8 cellular contexts compared by ENCODE assay signal in genomic region chr3:39000008-39000450, GRCh38. TPM values are rescaled to one million over a fixed set of nuclear protein-coding genes. Genes with fewer than 3 reads are reported as not detected.
DNase-seq lines count a peak whose midpoint lies in the region; ATAC-seq and TF ChIP-seq lines count a peak whose summit lies in the region.

No MANE protein-coding gene starts in this region.

- no peak overlapping the region for H3K27ac ChIP-seq in heart right ventricle

- 20 to 30% methylated on average over 1 of the region's 1 CpG for WGBS in heart right ventricle, 2 donors

- intact Hi-C loops in heart right ventricle (cut with DNase I) (no loop called here), left ventricle myocardium superior (cut with micrococcal nuclease) (no loop called here)

- no peaks in the 10 kb centered on the region for H3K27me3 ChIP-seq in heart right ventricle

- no peak for DNase-seq in heart right ventricle
- DNase-seq in left ventricle myocardium superior: no peak
- peak; percentile 1 for DNase-seq in NCI-H1694 (lab: John Stamatoyannopoulos, UW)
- peak; percentile 89 for DNase-seq in SW480 (ENCODE audit: low spot score)
- DNase-seq in fibroblast of villous mesenchyme (ENCODE audit: low read depth): peak; percentile 77
- DNase-seq in renal cortical epithelial cell (ENCODE audit: low read depth): peak; percentile 78
- no peak for DNase-seq in NCI-H187 treated with DMSO at 0.1 percent for 48 hours (lab: John Stamatoyannopoulos, UW)

- H3K4me1 ChIP-seq in heart right ventricle: no peaks in the 10 kb centered on the region

- no peaks in the 10 kb centered on the region for H3K9me3 ChIP-seq in heart right ventricle

- H3K36me3 ChIP-seq in heart right ventricle: no peaks in the 10 kb centered on the region

- peak; percentile 36 to 86 (median 68) for TF ChIP-seq CTCF in heart right ventricle (IDR thresholded peaks at IDR 0.05)
- peak; percentile 90 for TF ChIP-seq CTCF in fibroblast of villous mesenchyme (IDR thresholded peaks at IDR 0.05; ENCODE audit: insufficient read depth, low read depth, low read length)

- H3K4me3 ChIP-seq in heart right ventricle: no peak overlapping the region
- H3K4me3 ChIP-seq in fibroblast of villous mesenchyme (ENCODE audit: low read depth, low read length): no peak overlapping the region

- ATAC-seq in heart right ventricle (peak in 3 of 8 donors; percentile 39 to 55 (median 42)), left ventricle myocardium superior (no peak), HG02610 (IDR thresholded peaks at IDR 0.05; ENCODE audit: unreplicated experiment) (peak; percentile 54)

RNA-seq across cellular contexts. Expression of gene SCN11A, which starts 51.7 kb away (rescaled TPM):
- total RNA-seq in heart right ventricle: under 1 TPM in 8 of 10 donors, not detected in 2; 0.04 to 0.12 (median 0.07) TPM
- polyA plus RNA-seq in heart right ventricle: under 1 TPM; 0.01 to 0.15 TPM
- not detected for total RNA-seq in left ventricle myocardium superior
- total RNA-seq in fibroblast of villous mesenchyme: under 0.01 TPM in 2 replicates
- total RNA-seq in renal cortical epithelial cell: under 0.01 and 0.15 TPM in 2 replicates

RNA-seq across cellular contexts. Expression of gene WDR48, which starts 51.8 kb away (rescaled TPM):
- total RNA-seq in heart right ventricle (10 to 100 TPM; 14.5 to 37.2 (median 31.0) TPM), left ventricle myocardium superior (33.1 TPM), fibroblast of villous mesenchyme (19.6 and 30.2 TPM in 2 replicates), renal cortical epithelial cell (35.4 and 71.4 TPM in 2 replicates)
- 10 to 100 TPM in 1 of 2 donors, 1 to 10 TPM in 1; 8.0 to 11.4 TPM for polyA plus RNA-seq in heart right ventricle

Comparison
In these comparisons a context has a peak if more than half of its experiments do, and no peak if none do; other contexts are left out.
1. DNase-seq: peak in NCI-H1694 (single experiment), SW480 (single experiment), fibroblast of villous mesenchyme (single experiment) and renal cortical epithelial cell (single experiment); none in heart right ventricle (0 of 2), left ventricle myocardium superior (single experiment) and NCI-H187 treated with DMSO at 0.1 percent for 48 hours (single experiment).